In the genomic region with DNA sequence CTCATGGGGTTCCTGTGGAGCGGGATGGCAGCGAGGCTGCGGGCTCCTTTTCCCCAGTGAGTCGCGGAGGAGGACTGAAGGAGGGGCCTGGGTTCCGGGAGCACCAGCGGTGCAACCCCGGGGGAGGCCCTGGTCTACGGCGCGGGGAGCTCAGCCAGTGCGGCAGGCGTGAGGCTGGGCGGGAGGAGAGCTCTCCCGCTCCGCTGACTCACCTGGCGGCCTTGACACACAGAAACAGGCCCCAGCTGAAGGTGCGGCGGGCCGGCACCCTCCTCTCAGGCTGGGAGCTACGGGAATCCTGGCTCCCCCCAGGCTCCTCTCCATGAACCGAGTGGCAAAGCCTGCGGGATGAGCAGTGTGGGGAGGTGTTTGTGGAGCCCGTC, we compare ENCODE assay signal across 1 cellular context.
TF ChIP-seq lines count a peak whose summit lies in the region.

No MANE protein-coding gene starts in this region.

TF ChIP-seq in A549, 52 proteins besides CTCF, POLR2A, EP300 and RAD21 (continued from another document):
- TF ChIP-seq REST (IDR thresholded peaks at IDR 0.05) (no peak), FOSB (CRISPR knock-in tag; IDR thresholded peaks at IDR 0.05) (no peak), RFX5 (IDR thresholded peaks at IDR 0.05) (no peak), GATA3 (IDR thresholded peaks at IDR 0.05; ENCODE audit: borderline replicate concordance) (no peak), HOXB13 (CRISPR knock-in tag; IDR thresholded peaks at IDR 0.05; ENCODE audit: low read depth) (no peak), NR3C1 (IDR thresholded peaks at IDR 0.05) (no peak), FOXS1 (CRISPR knock-in tag; IDR thresholded peaks at IDR 0.05) (no peak), PHF8 (IDR thresholded peaks at IDR 0.05; ENCODE audit: borderline replicate concordance, low read depth) (no peak), HDAC2 (IDR thresholded peaks at IDR 0.05) (no peak), ZC3H11A (IDR thresholded peaks at IDR 0.05) (no peak)
- TF ChIP-seq, protein P1, sequence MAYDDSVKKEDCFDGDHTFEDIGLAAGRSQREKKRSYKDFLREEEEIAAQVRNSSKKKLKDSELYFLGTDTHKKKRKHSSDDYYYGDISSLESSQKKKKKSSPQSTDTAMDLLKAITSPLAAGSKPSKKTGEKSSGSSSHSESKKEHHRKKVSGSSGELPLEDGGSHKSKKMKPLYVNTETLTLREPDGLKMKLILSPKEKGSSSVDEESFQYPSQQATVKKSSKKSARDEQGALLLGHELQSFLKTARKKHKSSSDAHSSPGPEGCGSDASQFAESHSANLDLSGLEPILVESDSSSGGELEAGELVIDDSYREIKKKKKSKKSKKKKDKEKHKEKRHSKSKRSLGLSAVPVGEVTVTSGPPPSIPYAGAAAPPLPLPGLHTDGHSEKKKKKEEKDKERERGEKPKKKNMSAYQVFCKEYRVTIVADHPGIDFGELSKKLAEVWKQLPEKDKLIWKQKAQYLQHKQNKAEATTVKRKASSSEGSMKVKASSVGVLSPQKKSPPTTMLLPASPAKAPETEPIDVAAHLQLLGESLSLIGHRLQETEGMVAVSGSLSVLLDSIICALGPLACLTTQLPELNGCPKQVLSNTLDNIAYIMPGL (CRISPR knock-in tag; IDR thresholded peaks at IDR 0.05; ENCODE audit: borderline replicate concordance): no peak
- TF ChIP-seq, protein P2, sequence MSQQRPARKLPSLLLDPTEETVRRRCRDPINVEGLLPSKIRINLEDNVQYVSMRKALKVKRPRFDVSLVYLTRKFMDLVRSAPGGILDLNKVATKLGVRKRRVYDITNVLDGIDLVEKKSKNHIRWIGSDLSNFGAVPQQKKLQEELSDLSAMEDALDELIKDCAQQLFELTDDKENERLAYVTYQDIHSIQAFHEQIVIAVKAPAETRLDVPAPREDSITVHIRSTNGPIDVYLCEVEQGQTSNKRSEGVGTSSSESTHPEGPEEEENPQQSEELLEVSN (IDR thresholded peaks at IDR 0.05; ENCODE audit: borderline replicate concordance, low read depth): no peak
TF ChIP-seq in A549: peak in this region for 0.
